Comparison of ENCODE assay signal across 8 cellular contexts in genomic region chr1:148748563-148749334, GRCh38. TPM values are rescaled to one million over a fixed set of nuclear protein-coding genes. Genes with fewer than 3 reads are reported as not detected.
DNase-seq lines count a peak whose midpoint lies in the region; ATAC-seq and TF ChIP-seq lines count a peak whose summit lies in the region.
"Not testable (repeated sequence)": the region's sequence is repeated elsewhere in the genome, so short reads cannot be mapped to it uniquely, and the experiment has no call there.

Gene NUDT4B (plus strand): TSS chr1:148748774. CDS start chr1:148748953, 179 bp downstream.

- not testable (repeated sequence) for H3K4me3 ChIP-seq in SK-N-SH (ENCODE audit: low read depth in 2 of 2, low read length in 1 of 2); right lobe of liver

- H3K9me2 ChIP-seq in SK-N-SH, result not testable (repeated sequence)

- CTCF ChIA-PET in SK-N-SH (lab: Yijun Ruan, JAX), result not testable (repeated sequence)

- not testable (repeated sequence) for H2AFZ ChIP-seq in SK-N-SH (ENCODE audit: low read depth)

- not testable (repeated sequence) for H3F3A ChIP-seq in SK-N-SH (replicated peaks; ENCODE audit: insufficient read depth)

- in situ Hi-C loops in endometrial microvascular endothelial cells (cut with HindIII; ENCODE audit: inconsistent ontology term, low pct_unique_long_range_greater_than_20kb, low sequenced_read_pairs), result not testable (repeated sequence)

- not testable (repeated sequence) for TF ChIP-seq EP300 in SK-N-SH (IDR thresholded peaks at IDR 0.05; ENCODE audit: borderline replicate concordance in 1 of 2, low read depth in 1 of 2, low read length in 1 of 2)

- not testable (repeated sequence) for H3K79me2 ChIP-seq in SK-N-SH (ENCODE audit: insufficient read depth)

- H3K4me1 ChIP-seq in SK-N-SH (ENCODE audit: control insufficient read depth in 1 of 2, insufficient read depth in 2 of 2, low read depth in 1 of 2, low read length in 1 of 2); right lobe of liver: not testable (repeated sequence)

- not testable (repeated sequence) for H3K9me3 ChIP-seq in SK-N-SH, right lobe of liver

- not testable (repeated sequence) for TF ChIP-seq CTCF in SK-N-SH (IDR thresholded peaks at IDR 0.05); right lobe of liver (IDR thresholded peaks at IDR 0.05)

- H3K27ac ChIP-seq in SK-N-SH (ENCODE audit: low read depth in 2 of 2, low read length in 1 of 2); right lobe of liver: not testable (repeated sequence)

- not testable (repeated sequence) for TF ChIP-seq POLR2A in GM18505 (IDR thresholded peaks at IDR 0.05; ENCODE audit: borderline replicate concordance, extremely low read depth, insufficient read depth, insufficient read length); right lobe of liver (IDR thresholded peaks at IDR 0.05)

- H3K9ac ChIP-seq in SK-N-SH, result not testable (repeated sequence)

- POLR2A ChIA-PET in SK-N-SH (lab: Yijun Ruan, JAX), result not testable (repeated sequence)

- H3K4me2 ChIP-seq in SK-N-SH, result not testable (repeated sequence)

- intact Hi-C loops in right lobe of liver (cut with DNase I), result not testable (repeated sequence)

- WGBS in SK-N-SH (ENCODE audit: low lambda C conversion rate), result no CpG with 5 or more reads among the region's 68 CpGs
- no CpG with 5 or more reads among the region's 68 CpGs for WGBS in right lobe of liver (ENCODE audit: insufficient coverage, low coverage, low lambda C conversion rate, missing lambda C conversion rate)

- not testable (repeated sequence) for H4K20me1 ChIP-seq in SK-N-SH (ENCODE audit: insufficient read depth)

- not testable (repeated sequence) for DNase-seq in SK-N-SH; right lobe of liver; stimulated activated naive CD8-positive, alpha-beta T cell treated with anti-CD3 and anti-CD28 coated beads, Interleukin-15, Interleukin-2, amounts not matched to agents 100 U/mL and 50 U/mL, for 24 hours

- H3K27me3 ChIP-seq in SK-N-SH (ENCODE audit: insufficient read depth); right lobe of liver: not testable (repeated sequence)

- peak; percentile 44 for ATAC-seq in GM18505 (IDR thresholded peaks at IDR 0.05; ENCODE audit: unreplicated experiment)
- peak; percentile 36 for ATAC-seq in GM19467 (IDR thresholded peaks at IDR 0.05; ENCODE audit: unreplicated experiment)
- ATAC-seq in HG02642 (IDR thresholded peaks at IDR 0.05; ENCODE audit: poor library complexity, unreplicated experiment), result peak; percentile 50
- ATAC-seq in HG03280 (IDR thresholded peaks at IDR 0.05; ENCODE audit: unreplicated experiment), result peak; percentile 44
- ATAC-seq in right lobe of liver, result peak; percentile 47 to 74 (median 68)
- ATAC-seq in stimulated activated naive CD8-positive, alpha-beta T cell treated with anti-CD3 and anti-CD28 coated beads, Interleukin-15, Interleukin-2, amounts not matched to agents 100 U/mL and 50 U/mL, for 24 hours, result peak; percentile 56

- H3K36me3 ChIP-seq in SK-N-SH (replicated peaks in 1 of 2; ENCODE audit: control insufficient read depth in 1 of 2, insufficient read depth in 2 of 2, low read length in 1 of 2); right lobe of liver: not testable (repeated sequence)

- TF ChIP-seq RAD21 in SK-N-SH (IDR thresholded peaks at IDR 0.05; ENCODE audit: low read length), result not testable (repeated sequence)

RNA-seq across cellular contexts. Expression of gene NUDT4B, which starts in this region (rescaled TPM):
- polyA plus RNA-seq in SK-N-SH (2012; rRNA removed), result 21.3 and 24.7 TPM in 2 replicates
- 26.6 and 30.3 TPM in 2 replicates for polyA plus RNA-seq in SK-N-SH (2012; cell fraction: cytosol; rRNA removed)
- polyA plus RNA-seq in SK-N-SH (2012; cell fraction: nucleus; rRNA removed), result 8.9 and 12.2 TPM in 2 replicates
- total RNA-seq in endometrial microvascular endothelial cells (ENCODE audit: inconsistent ontology term), result 21.4 TPM
- 10 to 100 TPM in 1 of 6 experiments, 1 to 10 TPM in 4, under 1 TPM in 1; 0.42 to 17.6 (median 2.5) TPM for total RNA-seq in right lobe of liver
